In the genomic region with DNA sequence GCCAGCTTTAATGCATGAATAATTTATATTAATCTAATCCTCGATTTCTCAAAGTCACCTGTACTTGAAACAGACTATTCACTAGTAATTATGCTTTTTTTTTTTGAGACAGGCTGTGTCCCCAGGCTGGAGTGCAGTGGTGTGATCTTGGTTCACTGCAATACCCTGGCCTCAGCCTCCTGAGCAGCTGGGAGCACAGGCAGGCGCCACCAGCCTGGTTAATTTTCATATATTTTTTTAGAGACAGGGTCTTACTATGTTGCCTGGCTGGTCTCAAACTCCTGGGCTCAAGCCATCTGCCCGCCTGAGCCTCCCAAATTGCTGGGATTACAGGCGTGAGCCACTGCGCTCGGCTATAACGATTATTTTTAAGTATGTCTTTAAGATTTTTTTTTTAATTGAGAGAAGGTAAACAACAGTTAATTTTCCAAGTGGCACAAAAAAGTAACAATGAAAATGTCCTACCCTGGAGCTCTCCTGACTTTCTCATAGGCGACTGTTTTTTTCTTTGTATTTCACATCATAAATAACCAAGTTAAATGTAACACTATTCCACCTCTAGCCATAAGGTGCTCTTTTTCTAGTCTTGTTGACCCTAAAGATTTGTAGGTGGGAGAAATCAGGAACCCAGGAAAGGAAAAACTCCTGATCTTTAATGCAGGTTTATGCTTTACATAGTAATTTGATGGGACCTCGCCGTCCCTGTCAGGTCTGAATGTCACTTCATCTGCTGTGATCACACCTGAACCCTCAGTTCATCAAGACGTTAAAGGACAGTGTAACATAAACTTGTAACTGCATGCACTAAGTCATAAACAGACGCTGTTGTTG, we compare ENCODE assay signal across 8 cellular contexts. TPM values are rescaled to one million over a fixed set of nuclear protein-coding genes. Genes with fewer than 3 reads are reported as not detected.
DNase-seq lines count a peak whose midpoint lies in the region; ATAC-seq and TF ChIP-seq lines count a peak whose summit lies in the region.

No MANE protein-coding gene starts in this region.

- H3K9me3 ChIP-seq in effector memory CD4-positive, alpha-beta T cell (ENCODE audit: control insufficient read depth, low read length) = no peaks in the 10 kb centered on the region
- H3K9me3 ChIP-seq in osteoblast (ENCODE audit: low read depth, low read length) = no peaks in the 10 kb centered on the region

- peak overlapping the region; percentile 94 for H3K4me3 Mint-ChIP-seq in Calu3 (ENCODE audit: low read depth, unreplicated experiment)

- CTCF ChIA-PET in Calu3 (lab: Charles Lee) = interaction anchor here (0.5 to 0.9 kb wide), 2 partner anchors 18 to 21 kb away, joined by 3 to 5 read pairs; no protein-coding TSS in a partner anchor

- H3K4me2 ChIP-seq in osteoblast (ENCODE audit: insufficient read depth, low read length) = peak overlapping the region; percentile 86

- peak overlapping the region; percentile 84 for H2AFZ ChIP-seq in osteoblast (ENCODE audit: low read length)

- H3K27me3 Mint-ChIP-seq in Calu3 (ENCODE audit: unreplicated experiment) = no peaks in the 10 kb centered on the region

- TF ChIP-seq CTCF in Calu3 (IDR thresholded peaks at IDR 0.05; ENCODE audit: unreplicated experiment) = no peak
- TF ChIP-seq CTCF in osteoblast (IDR thresholded peaks at IDR 0.05; ENCODE audit: extremely low read depth, low read depth, low read length) = no peak

- intact Hi-C loops in Calu3 (cut with micrococcal nuclease; ENCODE audit: unreplicated experiment) = loop anchor here (10.0 kb wide), 1 partner anchor 430 kb away; a partner anchor contains a TSS

- peaks cover 43% of the 10 kb centered on the region for H3K4me1 Mint-ChIP-seq in Calu3 (ENCODE audit: low read depth, unreplicated experiment)

- peaks cover 4% of the 10 kb centered on the region for H4K20me1 ChIP-seq in osteoblast (ENCODE audit: insufficient read depth, low read length)

- no peaks in the 10 kb centered on the region for H3K27me3 ChIP-seq in effector memory CD4-positive, alpha-beta T cell (replicated peaks; ENCODE audit: control insufficient read depth, insufficient read depth, low read length, poor library complexity, severe bottlenecking)
- H3K27me3 ChIP-seq in osteoblast (ENCODE audit: insufficient read depth, low read length) = no peaks in the 10 kb centered on the region

- H3K4me3 ChIP-seq in effector memory CD4-positive, alpha-beta T cell (ENCODE audit: insufficient read depth, low read depth, low read length, poor library complexity, severe bottlenecking) = peak overlapping the region; percentile 88
- peak overlapping the region; percentile 73 for H3K4me3 ChIP-seq in osteoblast (ENCODE audit: insufficient read depth, low read length)

- H3K27ac ChIP-seq in effector memory CD4-positive, alpha-beta T cell (ENCODE audit: insufficient read depth, low read length, poor library complexity, severe bottlenecking) = peak overlapping the region; percentile 96
- peak overlapping the region; percentile 72 for H3K27ac ChIP-seq in osteoblast (ENCODE audit: low read depth, low read length)

- H3K36me3 Mint-ChIP-seq in Calu3 (ENCODE audit: insufficient read depth, unreplicated experiment) = peaks cover 68% of the 10 kb centered on the region

- H3K79me2 ChIP-seq in osteoblast (ENCODE audit: insufficient read depth, low read length) = peaks cover 44% of the 10 kb centered on the region

- BruUV-seq in Calu3 (replicated peaks; lab: Mats Ljungman, UMichigan) = no TSS peak

- H3K36me3 ChIP-seq in effector memory CD4-positive, alpha-beta T cell (ENCODE audit: control insufficient read depth, insufficient read depth, low read length) = peaks cover 24% of the 10 kb centered on the region
- H3K36me3 ChIP-seq in osteoblast (ENCODE audit: insufficient read depth, low read length) = peaks cover 27% of the 10 kb centered on the region

- ATAC-seq in GM19463 (IDR thresholded peaks at IDR 0.05; ENCODE audit: unreplicated experiment) = no peak

- DNase-seq in Calu3 = no peak
- DNase-seq in NCI-H524 (lab: John Stamatoyannopoulos, UW) = peak; percentile 51 to 70
- DNase-seq in effector memory CD4-positive, alpha-beta T cell = no peak
- peak; percentile 27 for DNase-seq in osteoblast (ENCODE audit: insufficient read length, low spot score, missing footprints)
- DNase-seq in NCI-H146 treated with DMSO at 0.1 percent for 48 hours (lab: John Stamatoyannopoulos, UW; ENCODE audit: unreplicated experiment) = no peak
- no peak for DNase-seq in HK-2 (ENCODE audit: unreplicated experiment)
- DNase-seq in NCI-H1417 treated with DMSO at 0.1 percent for 48 hours (lab: John Stamatoyannopoulos, UW) = no peak

- H3K9me3 Mint-ChIP-seq in Calu3 (ENCODE audit: low read depth, unreplicated experiment) = no peaks in the 10 kb centered on the region

- H3K27ac Mint-ChIP-seq in Calu3 (ENCODE audit: unreplicated experiment) = peak overlapping the region; percentile 96

- H3K4me1 ChIP-seq in effector memory CD4-positive, alpha-beta T cell (ENCODE audit: control insufficient read depth, insufficient read depth, low read length, poor library complexity, severe bottlenecking) = peaks cover 12% of the 10 kb centered on the region
- peaks cover 25% of the 10 kb centered on the region for H3K4me1 ChIP-seq in osteoblast (ENCODE audit: insufficient read depth, low read length)

RNA-seq across cellular contexts. Expression of a gene that starts 1.3 kb away (rescaled TPM):
- total RNA-seq in Calu3 (2022) (36.3 and 40.7 TPM in 2 replicates), osteoblast (47.8 and 53.9 TPM in 2 replicates)

RNA-seq across cellular contexts. Expression of a gene that starts 32.8 kb away (rescaled TPM):
- total RNA-seq in Calu3 (2022) (199 TPM in 2 replicates), osteoblast (95.9 and 102 TPM in 2 replicates)

Comparison
In these comparisons a context has a peak if more than half of its experiments do, and no peak if none do; other contexts are left out.
1. DNase-seq: peak in NCI-H524 (2 of 2) and osteoblast (single experiment); none in Calu3 (single experiment), effector memory CD4-positive, alpha-beta T cell (0 of 3), NCI-H146 treated with DMSO at 0.1 percent for 48 hours (single experiment), HK-2 (single experiment) and NCI-H1417 treated with DMSO at 0.1 percent for 48 hours (single experiment).